30 cellular contexts compared by ENCODE assay signal in the genomic region with DNA sequence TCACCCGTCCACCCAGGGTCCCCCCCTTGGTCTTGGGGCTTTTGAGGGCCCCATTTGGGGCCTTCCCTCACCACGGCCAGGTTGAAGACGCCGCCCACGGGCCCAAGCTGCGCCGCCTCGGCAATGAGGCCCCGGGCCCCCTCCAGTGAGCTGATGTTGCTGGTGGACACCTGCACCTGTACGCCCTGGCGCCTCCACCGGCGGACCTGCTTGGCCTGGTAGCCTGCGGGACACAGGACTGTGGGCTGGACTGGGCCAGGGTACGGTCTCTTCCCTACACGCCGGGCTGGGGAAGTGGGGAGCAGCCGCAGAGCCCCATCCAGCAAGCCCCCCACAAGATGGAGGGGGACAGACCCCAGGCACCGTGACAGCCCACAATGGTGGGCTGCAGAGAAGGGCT.
"Had no signal": no experiment of that assay in that cellular context is flagged by ENCODE, and none has a peak within 500 bp of the region (broad histone marks: within the 10 kb centered on the region; RNA-seq: fewer than 3 reads in every experiment).

No MANE protein-coding gene starts in this region.

- H3K4me1 ChIP-seq: pancreas, prostate gland, right atrium auricular region, thyroid gland, upper lobe of left lung had no signal

- FAIRE-seq: pancreas, urothelium cell line had no signal

- H3K27ac ChIP-seq: neutrophil, pancreas, prostate gland, right atrium auricular region, skin epidermis, spleen, thoracic aorta, thyroid gland, tibial nerve, upper lobe of left lung, vagina had no signal

- H3K27me3 ChIP-seq: neutrophil, pancreas, right atrium auricular region, spleen, thyroid gland, tibial nerve, upper lobe of left lung, vagina had no signal

- DNase-seq: naive B cell; naive thymus-derived CD8-positive, alpha-beta T cell; nephron progenitor cell; nucleus accumbens; retina; spleen; stimulated activated CD4-positive, alpha-beta T cell treated with anti-CD3 and anti-CD28 coated beads, Interleukin-12 subunit alpha, Interleukin-12 subunit beta, amount 100 ng/mL, for 4 hours; stimulated activated CD4-positive, alpha-beta T cell treated with anti-CD3 and anti-CD28 coated beads, Interleukin-1b, Interleukin-23, amount 100 ng/mL, for 48 hours; stimulated activated CD4-positive, alpha-beta T cell treated with anti-CD3 and anti-CD28 coated beads, Interleukin-4, amount 100 ng/mL, for 1 hour; stimulated activated CD4-positive, alpha-beta T cell treated with anti-CD3 and anti-CD28 coated beads, Interleukin-4, amount 100 ng/mL, for 4 hours; stimulated activated CD8-positive, alpha-beta memory T cell treated with anti-CD3 and anti-CD28 coated beads, Interleukin-4, amount 100 ng/mL, for 48 hours; stimulated activated naive CD4-positive, alpha-beta T cell; stimulated activated naive CD8-positive, alpha-beta T cell treated with anti-CD3 and anti-CD28 coated beads, Interleukin-15, amount 100 ng/mL, for 72 hours; stimulated activated naive CD8-positive, alpha-beta T cell treated with anti-CD3 and anti-CD28 coated beads, Interleukin-15, Interleukin-2, amounts not matched to agents 100 U/mL and 50 U/mL, for 24 hours; thyroid gland; trophoblast cell had no signal

- H3K9me3 ChIP-seq: neutrophil, pancreas, prostate gland, right atrium auricular region, spleen, thoracic aorta, thyroid gland, tibial nerve, upper lobe of left lung, vagina had no signal

- H3K4me2 ChIP-seq: smooth muscle cell had no signal

- ATAC-seq: naive thymus-derived CD8-positive, alpha-beta T cell; natural killer cell treated with Interleukin-12 subunit alpha and Interleukin-12 subunit beta and Interleukin-15 and Interleukin-18, amount 100 ng/mL, for 72 hours; pancreas; sciatic nerve; stimulated activated memory B cell treated with anti-CD40 and anti-IgM and Interleukin-4, amounts not matched to agents 10 μg/mL and 1 μg/mL and 100 μg/mL, for 72 hours; stimulated activated naive CD8-positive, alpha-beta T cell treated with anti-CD3 and anti-CD28 coated beads, Interleukin-15, amount 100 ng/mL, for 72 hours; stimulated activated naive CD8-positive, alpha-beta T cell treated with anti-CD3 and anti-CD28 coated beads, Interleukin-15, Interleukin-2, amounts not matched to agents 100 U/mL and 50 U/mL, for 24 hours had no signal

- H3K4me3 ChIP-seq: pancreas, prostate gland, right atrium auricular region, skin epidermis, smooth muscle cell, spleen, thoracic aorta, thyroid gland, tibial nerve, upper lobe of left lung, vagina had no signal
